In genomic region chr3:43478380-43478779, GRCh38 we compare ENCODE assay signal across 18 cellular contexts.
DNase-seq lines count a peak whose midpoint lies in the region; ATAC-seq and TF ChIP-seq lines count a peak whose summit lies in the region.
"Had no signal": no experiment of that assay in that cellular context is flagged by ENCODE, and none has a peak within 500 bp of the region (broad histone marks: within the 10 kb centered on the region; RNA-seq: fewer than 3 reads in every experiment).

No MANE protein-coding gene starts in this region.

- TF ChIP-seq CTCF in heart left ventricle (IDR thresholded peaks at IDR 0.05), result no peak
- TF ChIP-seq CTCF in left lung (IDR thresholded peaks at IDR 0.05), result no peak
- peak in 1 of 6 experiments; percentile 16 for TF ChIP-seq CTCF in thyroid gland (IDR thresholded peaks at IDR 0.05)

- H3K4me1 ChIP-seq in heart left ventricle, result peaks cover 0 to 21% (median 6%) of the 10 kb centered on the region in 12 donors
- H3K4me1 ChIP-seq in left lung, result peaks cover 0 to 12% of the 10 kb centered on the region in 2 donors
- H3K4me1 ChIP-seq in thyroid gland, result peaks cover 60 to 65% of the 10 kb centered on the region in 2 donors
- H3K4me1 ChIP-seq: vagina had no signal

- intact Hi-C loops in heart left ventricle (cut with DNase I), result loop anchor here in 2 of 10 donors (5.0 to 10.0 kb wide), 2 partner anchors 84 to 86 kb away; no protein-coding TSS in a partner anchor
- intact Hi-C loops in left ventricle myocardium superior (cut with micrococcal nuclease), result no loop called here
- intact Hi-C loops in left lung (cut with DNase I), result no loop called here
- intact Hi-C loops in thyroid gland (cut with DNase I), result no loop called here

- H3K27ac Mint-ChIP-seq in activated CD4-positive, alpha-beta memory T cell treated with anti-CD3 and anti-CD28 coated beads, Interleukin-2, amount 10 ng/mL, durations not matched to agents 7 days and 5 days, result peak overlapping the region; percentile 96

- POLR2A ChIA-PET in activated CD4-positive, alpha-beta memory T cell treated with anti-CD3 and anti-CD28 coated beads, Interleukin-2, amount 10 ng/mL, durations not matched to agents 7 days and 5 days (lab: Charles Lee), result interaction anchor here (1.2 to 1.7 kb wide), 4 partner anchors 89 to 315 kb away, joined by 4 to 6 read pairs (median 5); partner anchors contain the start of gene SNRK

- H3K36me3 Mint-ChIP-seq in activated CD4-positive, alpha-beta memory T cell treated with anti-CD3 and anti-CD28 coated beads, Interleukin-2, amount 10 ng/mL, durations not matched to agents 7 days and 5 days (ENCODE audit: low read depth), result peaks cover 39% of the 10 kb centered on the region

- TF ChIP-seq POLR2A in heart left ventricle (IDR thresholded peaks at IDR 0.05) (no peak), thyroid gland (IDR thresholded peaks at IDR 0.05) (no peak)

- H3K27me3 Mint-ChIP-seq in activated CD4-positive, alpha-beta memory T cell treated with anti-CD3 and anti-CD28 coated beads, Interleukin-2, amount 10 ng/mL, durations not matched to agents 7 days and 5 days, result no peaks in the 10 kb centered on the region

- H3K9me3 ChIP-seq in heart left ventricle (no peaks in the 10 kb centered on the region), left lung (no peaks in the 10 kb centered on the region), thyroid gland (no peaks in the 10 kb centered on the region)
- H3K9me3 ChIP-seq: vagina had no signal

- peaks cover 10% of the 10 kb centered on the region for H3K9me3 Mint-ChIP-seq in activated CD4-positive, alpha-beta memory T cell treated with anti-CD3 and anti-CD28 coated beads, Interleukin-2, amount 10 ng/mL, durations not matched to agents 7 days and 5 days

- H3K4me3 Mint-ChIP-seq in activated CD4-positive, alpha-beta memory T cell treated with anti-CD3 and anti-CD28 coated beads, Interleukin-2, amount 10 ng/mL, durations not matched to agents 7 days and 5 days, result no peak overlapping the region

- H3K27ac ChIP-seq in heart left ventricle (peak overlapping the region in 8 of 12 donors; percentile 7 to 80 (median 56)), left lung (peak overlapping the region; percentile 4 to 70), thyroid gland (peak overlapping the region; percentile 6 to 94 (median 43))
- H3K27ac ChIP-seq: cardiac muscle cell, vagina had no signal

- CTCF ChIA-PET in activated CD4-positive, alpha-beta memory T cell treated with anti-CD3 and anti-CD28 coated beads, Interleukin-2, amount 10 ng/mL, durations not matched to agents 7 days and 5 days (lab: Charles Lee), result interaction anchor here (0.7 to 2.2 kb wide), 4 partner anchors 23 to 316 kb away, joined by 3 to 6 read pairs (median 4); no protein-coding TSS in a partner anchor

- H3K4me1 Mint-ChIP-seq in activated CD4-positive, alpha-beta memory T cell treated with anti-CD3 and anti-CD28 coated beads, Interleukin-2, amount 10 ng/mL, durations not matched to agents 7 days and 5 days, result peaks cover 38% of the 10 kb centered on the region

- H3K4me3 ChIP-seq in heart left ventricle (no peak overlapping the region), left lung (no peak overlapping the region), thyroid gland (replicated peaks in 1 of 3) (no peak overlapping the region)
- H3K4me3 ChIP-seq: cardiac muscle cell, vagina had no signal

- H3K36me3 ChIP-seq in heart left ventricle (no peaks in the 10 kb centered on the region), left lung (no peaks in the 10 kb centered on the region), thyroid gland (no peaks in the 10 kb centered on the region)
- H3K36me3 ChIP-seq: cardiac muscle cell, vagina had no signal

- no peak for DNase-seq in heart left ventricle
- DNase-seq in left ventricle myocardium superior, result no peak
- DNase-seq in activated CD4-positive, alpha-beta memory T cell treated with anti-CD3 and anti-CD28 coated beads, Interleukin-2, amount 10 ng/mL, durations not matched to agents 7 days and 5 days, result no peak
- DNase-seq in left lung, result no peak
- DNase-seq in thyroid gland, result no peak
- DNase-seq in SW480 (ENCODE audit: low spot score), result no peak
- DNase-seq in NCI-H69 (lab: John Stamatoyannopoulos, UW), result no peak
- DNase-seq: GF-D8, islet precursor cell, MM.1S, NCI-H2081 treated with DMSO at 0.1 percent for 48 hours, NCI-H526, OCI-M1, small intestine had no signal

- ATAC-seq in heart left ventricle (no peak), left ventricle myocardium superior (no peak), left lung (no peak), GM21367 (IDR thresholded peaks at IDR 0.05; ENCODE audit: unreplicated experiment) (no peak)
- ATAC-seq: HCT116 had no signal

- H3K27me3 ChIP-seq in heart left ventricle (no peaks in the 10 kb centered on the region), left lung (no peaks in the 10 kb centered on the region), thyroid gland (no peaks in the 10 kb centered on the region)
- H3K27me3 ChIP-seq: cardiac muscle cell, vagina had no signal
